Comparison of ENCODE assay signal across 8 cellular contexts in genomic region chr6:13574149-13574570, GRCh38. TPM values are rescaled to one million over a fixed set of nuclear protein-coding genes. Genes with fewer than 3 reads are reported as not detected.
DNase-seq lines count a peak whose midpoint lies in the region; ATAC-seq lines count a peak whose summit lies in the region.

No MANE protein-coding gene starts in this region.

- no peaks in the 10 kb centered on the region for H3K9me3 ChIP-seq in mesenchymal stem cell (ENCODE audit: control insufficient read depth, low read length)

- peak overlapping the region; percentile 92 for H3K9ac ChIP-seq in mesenchymal stem cell (ENCODE audit: low read length)

- peak overlapping the region; percentile 48 for H2BK15ac ChIP-seq in mesenchymal stem cell (ENCODE audit: low read depth, poor library complexity, severe bottlenecking)

- H3K18ac ChIP-seq in mesenchymal stem cell (ENCODE audit: low read depth in 1 of 2, low read length in 2 of 2): peak overlapping the region in 1 of 2 experiments; percentile 97

- H3K14ac ChIP-seq in mesenchymal stem cell (ENCODE audit: low read length in 2 of 2): peak overlapping the region in 1 of 2 experiments; percentile 62

- peaks cover 14% of the 10 kb centered on the region for H3K79me1 ChIP-seq in mesenchymal stem cell (replicated peaks; ENCODE audit: low read length, poor library complexity, severe bottlenecking)

- no peak overlapping the region for H3K23ac ChIP-seq in mesenchymal stem cell (ENCODE audit: low read length in 2 of 2)

- H2AFZ ChIP-seq in mesenchymal stem cell (ENCODE audit: low read depth, low read length): peak overlapping the region; percentile 96

- H3K4me2 ChIP-seq in mesenchymal stem cell (ENCODE audit: low read length, poor library complexity, severe bottlenecking): peak overlapping the region; percentile 92

- under 1% methylated on average over 27 of the region's 46 CpGs for WGBS in mesenchymal stem cell

- no peak overlapping the region for H2BK12ac ChIP-seq in mesenchymal stem cell (ENCODE audit: low read length in 2 of 2)

- peak overlapping the region; percentile 99 for H4K8ac ChIP-seq in mesenchymal stem cell (ENCODE audit: low read length)

- peaks cover 5% of the 10 kb centered on the region for H3K4me1 ChIP-seq in mesenchymal stem cell (ENCODE audit: control insufficient read depth, insufficient read depth, low read depth, low read length)

- H4K91ac ChIP-seq in mesenchymal stem cell (ENCODE audit: low read length): no peak overlapping the region

- H3K27me3 ChIP-seq in mesenchymal stem cell (ENCODE audit: control insufficient read depth in 1 of 2, insufficient read depth in 1 of 2, low read length in 2 of 2): peaks cover 0 to 8% of the 10 kb centered on the region in 2 experiments

- peak overlapping the region; percentile 95 for H3K27ac ChIP-seq in mesenchymal stem cell (ENCODE audit: low read length, poor library complexity, severe bottlenecking)

- peak; percentile 71 for ATAC-seq in GM19455 (IDR thresholded peaks at IDR 0.05; ENCODE audit: unreplicated experiment)

- peak overlapping the region; percentile 43 for H2BK120ac ChIP-seq in mesenchymal stem cell (ENCODE audit: low read depth, low read length)

- H2AK5ac ChIP-seq in mesenchymal stem cell (ENCODE audit: low read length, severe bottlenecking): no peak overlapping the region

- peak overlapping the region; percentile 77 for H2BK5ac ChIP-seq in mesenchymal stem cell (ENCODE audit: low read depth, low read length, poor library complexity, severe bottlenecking)

- H3K4me3 ChIP-seq in mesenchymal stem cell (ENCODE audit: insufficient read depth in 1 of 2, low read depth in 1 of 2, low read length in 2 of 2): peak overlapping the region; percentile 74 to 93

- peak overlapping the region in 1 of 2 experiments; percentile 74 for H3K4ac ChIP-seq in mesenchymal stem cell (ENCODE audit: low read depth in 1 of 2, low read length in 2 of 2)

- H3K36me3 ChIP-seq in mesenchymal stem cell (ENCODE audit: control insufficient read depth in 1 of 2, insufficient read depth in 2 of 2, low read depth in 1 of 2, low read length in 2 of 2): peaks cover 0 to 7% of the 10 kb centered on the region in 2 experiments

- peak; percentile 94 for DNase-seq in CMK (ENCODE audit: low read depth)
- peak; percentile 95 for DNase-seq in HK-2 (ENCODE audit: unreplicated experiment)
- peak; percentile 98 for DNase-seq in NCI-H82 (lab: John Stamatoyannopoulos, UW)
- DNase-seq in activated CD8-positive, alpha-beta memory T cell treated with anti-CD3 and anti-CD28 coated beads for 1 hour (ENCODE audit: extremely low read depth in 1 of 2, low read depth in 1 of 2): peak; percentile 90 to 91
- peak; percentile 87 for DNase-seq in effector CD8-positive, alpha-beta T cell (lab: John Stamatoyannopoulos, UW)
- DNase-seq in mesenchymal stem cell: peak; percentile 89
- DNase-seq in stimulated activated CD8-positive, alpha-beta memory T cell treated with anti-CD3 and anti-CD28 coated beads, Interleukin-12 subunit alpha, Interleukin-12 subunit beta, amount 100 ng/mL, for 24 hours (ENCODE audit: extremely low read depth): peak; percentile 87

RNA-seq across cellular contexts. Expression of gene SIRT5, which starts 0.2 kb away (rescaled TPM):
- polyA plus RNA-seq in mesenchymal stem cell (2013, experiment 1 of 2): 6.4 TPM
- polyA plus RNA-seq in mesenchymal stem cell (2013, experiment 2 of 2): 5.4 TPM

RNA-seq across cellular contexts. Expression of gene NOL7, which starts 41.0 kb away (rescaled TPM):
- polyA plus RNA-seq in mesenchymal stem cell (2013, experiment 1 of 2): 110 TPM
- 108 TPM for polyA plus RNA-seq in mesenchymal stem cell (2013, experiment 2 of 2)

Comparison
In these comparisons a context has a peak if more than half of its experiments do, and no peak if none do; other contexts are left out.
1. Peak in every context shown above with its lines: DNase-seq, ATAC-seq, H3K4me3 ChIP-seq and H3K27ac ChIP-seq.